In the genomic region with DNA sequence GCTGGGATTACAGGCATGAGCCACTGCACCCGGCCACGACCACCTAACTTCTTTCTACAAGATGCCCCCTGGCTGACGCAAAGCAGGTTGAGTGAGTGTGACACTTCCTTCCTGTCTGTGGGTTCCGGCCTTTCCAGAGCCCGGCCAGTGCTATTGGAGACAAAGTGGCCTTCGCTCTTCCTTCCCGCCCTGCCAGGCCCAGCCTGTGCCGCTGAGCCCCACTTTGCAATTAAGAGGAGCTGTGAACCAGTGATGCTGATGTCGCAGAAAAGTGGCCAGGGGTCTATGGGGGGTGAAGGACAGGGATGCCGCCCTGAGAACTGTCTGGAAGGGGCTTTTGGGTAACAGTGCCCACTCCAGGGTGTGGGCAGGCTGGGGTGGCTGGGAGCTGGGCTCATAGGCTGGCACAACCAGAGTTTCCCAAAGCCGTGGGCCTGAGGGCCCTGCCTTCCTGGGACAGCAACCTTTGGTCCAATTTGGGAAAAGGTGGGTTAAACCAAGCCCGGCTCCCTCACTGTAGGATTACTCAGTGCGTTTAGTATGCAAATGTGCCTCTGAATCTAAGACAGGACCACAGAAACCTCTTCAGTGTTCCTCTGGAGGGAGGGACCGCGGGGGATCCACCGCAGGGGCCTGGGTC, we compare ENCODE assay signal across 15 cellular contexts.
DNase-seq lines count a peak whose midpoint lies in the region; ATAC-seq lines count a peak whose summit lies in the region.
"Had no signal": no experiment of that assay in that cellular context is flagged by ENCODE, and none has a peak within 500 bp of the region (broad histone marks: within the 10 kb centered on the region; RNA-seq: fewer than 3 reads in every experiment).

No MANE protein-coding gene starts in this region.

- peaks cover 12 to 25% (median 19%) of the 10 kb centered on the region in 7 donors for H3K4me1 Mint-ChIP-seq in naive thymus-derived CD4-positive, alpha-beta T cell

- DNase-seq in cardiac septum (ENCODE audit: low spot score), result peak; percentile 84
- DNase-seq in Right ventricle myocardium superior, result no peak
- peak; percentile 70 for DNase-seq in dermis blood vessel endothelial cell
- DNase-seq in naive thymus-derived CD4-positive, alpha-beta T cell, result no peak
- DNase-seq in NCI-H2029 treated with DMSO at 0.1 percent for 48 hours (lab: John Stamatoyannopoulos, UW), result no peak
- DNase-seq in NCI-H2107 (lab: John Stamatoyannopoulos, UW), result no peak
- no peak for DNase-seq in NCI-H69 (lab: John Stamatoyannopoulos, UW)
- DNase-seq: activated CD8-positive, alpha-beta memory T cell treated with anti-CD3 and anti-CD28 coated beads, Interleukin-2, amount 50 U/mL, for 48 hours; AML-193; KBM-7; naive B cell; NCI-H345; SW 1271 had no signal

- intact Hi-C loops in cardiac septum (cut with DNase I) (no loop called here), Right ventricle myocardium superior (cut with DNase I) (no loop called here)
- intact Hi-C loops in naive thymus-derived CD4-positive, alpha-beta T cell (cut with micrococcal nuclease), result no loop called here

- no peaks in the 10 kb centered on the region for H3K36me3 Mint-ChIP-seq in naive thymus-derived CD4-positive, alpha-beta T cell
- H3K36me3 Mint-ChIP-seq: naive B cell had no signal

- H3K4me1 ChIP-seq in naive thymus-derived CD4-positive, alpha-beta T cell (ENCODE audit: control insufficient read depth in 2 of 2, insufficient read depth in 2 of 2, low read length in 2 of 2), result peaks cover 10 to 15% of the 10 kb centered on the region in 2 donors

- no peaks in the 10 kb centered on the region for H3K9me3 Mint-ChIP-seq in naive thymus-derived CD4-positive, alpha-beta T cell
- H3K9me3 Mint-ChIP-seq: central memory CD8-positive, alpha-beta T cell; naive B cell had no signal

- H3K4me3 ChIP-seq in naive thymus-derived CD4-positive, alpha-beta T cell (ENCODE audit: low read length), result no peak overlapping the region

- ATAC-seq in Right ventricle myocardium superior (ENCODE audit: poor library complexity) (no peak), HG03139 (IDR thresholded peaks at IDR 0.05; ENCODE audit: unreplicated experiment) (no peak)
- peak; percentile 32 for ATAC-seq in naive thymus-derived CD4-positive, alpha-beta T cell

- H3K4me3 Mint-ChIP-seq in naive thymus-derived CD4-positive, alpha-beta T cell, result no peak overlapping the region
- H3K4me3 Mint-ChIP-seq: central memory CD8-positive, alpha-beta T cell had no signal

- H3K36me3 ChIP-seq in naive thymus-derived CD4-positive, alpha-beta T cell (ENCODE audit: control insufficient read depth in 2 of 3, insufficient read depth in 3 of 3, low read length in 3 of 3), result no peaks in the 10 kb centered on the region

- no peak overlapping the region for H3K27ac ChIP-seq in naive thymus-derived CD4-positive, alpha-beta T cell (ENCODE audit: low read depth, low read length)

- H3K27me3 ChIP-seq in naive thymus-derived CD4-positive, alpha-beta T cell (ENCODE audit: control insufficient read depth in 2 of 2, insufficient read depth in 2 of 2, low read length in 2 of 2), result no peaks in the 10 kb centered on the region

- CTCF ChIA-PET in naive thymus-derived CD4-positive, alpha-beta T cell (lab: Charles Lee), result no interaction called here

- POLR2A ChIA-PET in naive thymus-derived CD4-positive, alpha-beta T cell (lab: Charles Lee), result interaction anchor here (0.6 kb wide), 1 partner anchor 223 kb away, joined by 3 read pairs; no protein-coding TSS in a partner anchor

- no peaks in the 10 kb centered on the region for H3K9me3 ChIP-seq in naive thymus-derived CD4-positive, alpha-beta T cell (ENCODE audit: control insufficient read depth in 2 of 3, low read length in 3 of 3)

- peaks cover 0 to 3% (median 0%) of the 10 kb centered on the region in 5 donors for H3K27me3 Mint-ChIP-seq in naive thymus-derived CD4-positive, alpha-beta T cell
- H3K27me3 Mint-ChIP-seq: central memory CD8-positive, alpha-beta T cell had no signal

- H3K27ac Mint-ChIP-seq in naive thymus-derived CD4-positive, alpha-beta T cell, result no peak overlapping the region

Comparison
In these comparisons a context has a peak if more than half of its experiments do, and no peak if none do; other contexts are left out.
1. DNase-seq: peak in cardiac septum (single experiment) and dermis blood vessel endothelial cell (single experiment); none in Right ventricle myocardium superior (single experiment), naive thymus-derived CD4-positive, alpha-beta T cell (0 of 9), NCI-H2029 treated with DMSO at 0.1 percent for 48 hours (single experiment), NCI-H2107 (single experiment) and NCI-H69 (single experiment).